ENCODE assay signal across 22 cellular contexts in genomic region chr13:32846020-32846451, GRCh38.
DNase-seq lines count a peak whose midpoint lies in the region; ATAC-seq and TF ChIP-seq lines count a peak whose summit lies in the region.
"Had no signal": no experiment of that assay in that cellular context is flagged by ENCODE, and none has a peak within 500 bp of the region (broad histone marks: within the 10 kb centered on the region; RNA-seq: fewer than 3 reads in every experiment).

No MANE protein-coding gene starts in this region.

- H3K9me3 Mint-ChIP-seq in stimulated activated effector memory CD8-positive, alpha-beta T cell treated with anti-CD3 and anti-CD28 coated beads, Interleukin-12 subunit alpha, Interleukin-12 subunit beta, amount 100 ng/mL, for 72 hours, result no peaks in the 10 kb centered on the region
- peaks cover 9% of the 10 kb centered on the region for H3K9me3 Mint-ChIP-seq in mesothelial cell of epicardium

- intact Hi-C loops in left ventricle myocardium superior (cut with micrococcal nuclease), result no loop called here
- intact Hi-C loops in Right ventricle myocardium inferior (cut with DNase I), result loop anchor here (10.0 kb wide), 1 partner anchor 169 kb away; the partner anchor contains the start of gene KL

- no peak for TF ChIP-seq CTCF in mesothelial cell of epicardium (IDR thresholded peaks at IDR 0.05; ENCODE audit: unreplicated experiment)

- H3K27ac Mint-ChIP-seq in stimulated activated effector memory CD8-positive, alpha-beta T cell treated with anti-CD3 and anti-CD28 coated beads, Interleukin-12 subunit alpha, Interleukin-12 subunit beta, amount 100 ng/mL, for 72 hours, result no peak overlapping the region
- no peak overlapping the region for H3K27ac Mint-ChIP-seq in mesothelial cell of epicardium
- H3K27ac Mint-ChIP-seq: activated T-helper 1 cell treated with anti-CD3 and anti-CD28 coated beads, Interleukin-12 subunit alpha, Interleukin-12 subunit beta, Interleukin-2, Interleukin-4 antibody, amounts not matched to agents 30 ng/mL and 10 ng/mL and 1 ng/mL, durations not matched to agents 14 hours and 24 hours and 36 hours had no signal

- H3K4me1 Mint-ChIP-seq in stimulated activated effector memory CD8-positive, alpha-beta T cell treated with anti-CD3 and anti-CD28 coated beads, Interleukin-12 subunit alpha, Interleukin-12 subunit beta, amount 100 ng/mL, for 72 hours, result peaks cover 14% of the 10 kb centered on the region
- peaks cover 28% of the 10 kb centered on the region for H3K4me1 Mint-ChIP-seq in mesothelial cell of epicardium

- peak overlapping the region; percentile 69 for H3K27ac ChIP-seq in caudate nucleus (ENCODE audit: low read depth, low read length)
- H3K27ac ChIP-seq: BLaER1, dorsolateral prefrontal cortex, lower lobe of right lung, thoracic aorta had no signal

- H3K36me3 Mint-ChIP-seq in stimulated activated effector memory CD8-positive, alpha-beta T cell treated with anti-CD3 and anti-CD28 coated beads, Interleukin-12 subunit alpha, Interleukin-12 subunit beta, amount 100 ng/mL, for 72 hours, result no peaks in the 10 kb centered on the region
- no peaks in the 10 kb centered on the region for H3K36me3 Mint-ChIP-seq in mesothelial cell of epicardium

- H3K4me3 Mint-ChIP-seq in stimulated activated effector memory CD8-positive, alpha-beta T cell treated with anti-CD3 and anti-CD28 coated beads, Interleukin-12 subunit alpha, Interleukin-12 subunit beta, amount 100 ng/mL, for 72 hours, result no peak overlapping the region
- no peak overlapping the region for H3K4me3 Mint-ChIP-seq in mesothelial cell of epicardium
- H3K4me3 Mint-ChIP-seq: activated T-helper 1 cell treated with anti-CD3 and anti-CD28 coated beads, Interleukin-12 subunit alpha, Interleukin-12 subunit beta, Interleukin-2, Interleukin-4 antibody, amounts not matched to agents 30 ng/mL and 10 ng/mL and 1 ng/mL, durations not matched to agents 14 hours and 24 hours and 36 hours had no signal

- no peaks in the 10 kb centered on the region for H3K27me3 Mint-ChIP-seq in mesothelial cell of epicardium (ENCODE audit: low read depth)

- peak; percentile 9 to 68 for DNase-seq in NCI-H2081 (lab: John Stamatoyannopoulos, UW)
- DNase-seq in NCI-H2081 treated with DMSO at 0.1 percent for 48 hours (lab: John Stamatoyannopoulos, UW), result no peak
- DNase-seq in left ventricle myocardium superior, result no peak
- DNase-seq in Right ventricle myocardium inferior (ENCODE audit: missing footprints), result no peak
- DNase-seq in caudate nucleus (lab: John Stamatoyannopoulos, UW), result peak in 15 of 61 donors; percentile 9 to 63 (median 39)
- DNase-seq in stimulated activated effector memory CD8-positive, alpha-beta T cell treated with anti-CD3 and anti-CD28 coated beads, Interleukin-12 subunit alpha, Interleukin-12 subunit beta, amount 100 ng/mL, for 72 hours (ENCODE audit: low spot score in 2 of 2), result peak in 1 of 2 donors; percentile 42
- DNase-seq in mesothelial cell of epicardium (ENCODE audit: low spot score in 2 of 2, unreplicated experiment in 2 of 2), result no peak
- DNase-seq: dorsolateral prefrontal cortex, EL, erythroblast, foreskin melanocyte, hippocampal formation, islet precursor cell, Karpas-422, lower lobe of right lung, NCI-H1048, NCI-H524 treated with DMSO at 0.1 percent for 48 hours, Right ventricle myocardium superior had no signal

- ATAC-seq in left ventricle myocardium superior (peak; percentile 11), Right ventricle myocardium inferior (no peak), GM21825 (IDR thresholded peaks at IDR 0.05; ENCODE audit: unreplicated experiment) (no peak)
- peak; percentile 61 for ATAC-seq in stimulated activated effector memory CD8-positive, alpha-beta T cell treated with anti-CD3 and anti-CD28 coated beads, Interleukin-12 subunit alpha, Interleukin-12 subunit beta, amount 100 ng/mL, for 72 hours
- ATAC-seq: lower lobe of right lung had no signal

Comparison
In these comparisons a context has a peak if more than half of its experiments do, and no peak if none do; other contexts are left out.
1. DNase-seq: peak in NCI-H2081 (2 of 2); none in NCI-H2081 treated with DMSO at 0.1 percent for 48 hours (single experiment), left ventricle myocardium superior (single experiment), Right ventricle myocardium inferior (single experiment) and mesothelial cell of epicardium (0 of 2).
2. ATAC-seq: peak in left ventricle myocardium superior (single experiment) and stimulated activated effector memory CD8-positive, alpha-beta T cell treated with anti-CD3 and anti-CD28 coated beads, Interleukin-12 subunit alpha, Interleukin-12 subunit beta, amount 100 ng/mL, for 72 hours (single experiment); none in Right ventricle myocardium inferior (single experiment) and GM21825 (single experiment).